In genomic region chr6:45710304-45710821, GRCh38 we compare ENCODE assay signal across 8 cellular contexts.
DNase-seq lines count a peak whose midpoint lies in the region; ATAC-seq and TF ChIP-seq lines count a peak whose summit lies in the region.

No MANE protein-coding gene starts in this region.

- intact Hi-C loops in Calu3 (cut with micrococcal nuclease; ENCODE audit: unreplicated experiment): loop anchor here (5.0 kb wide), 2 partner anchors 98 to 1053 kb away; no protein-coding TSS in a partner anchor

- no peak for TF ChIP-seq CTCF in Calu3 (IDR thresholded peaks at IDR 0.05; ENCODE audit: unreplicated experiment)
- no peak for TF ChIP-seq CTCF in osteocyte (IDR thresholded peaks at IDR 0.05)

- H3K4me3 Mint-ChIP-seq in Calu3 (ENCODE audit: low read depth, unreplicated experiment) (no peak overlapping the region), osteocyte (ENCODE audit: unreplicated experiment) (no peak overlapping the region)

- H3K36me3 Mint-ChIP-seq in Calu3 (ENCODE audit: insufficient read depth, unreplicated experiment) (no peaks in the 10 kb centered on the region), osteocyte (ENCODE audit: unreplicated experiment) (no peaks in the 10 kb centered on the region)

- ATAC-seq in GM21367 (IDR thresholded peaks at IDR 0.05; ENCODE audit: unreplicated experiment): peak; percentile 64
- peak; percentile 39 for ATAC-seq in HG03558 (IDR thresholded peaks at IDR 0.05; ENCODE audit: extremely low read depth, unreplicated experiment)

- H3K9me3 Mint-ChIP-seq in Calu3 (ENCODE audit: low read depth, unreplicated experiment) (no peaks in the 10 kb centered on the region), osteocyte (ENCODE audit: unreplicated experiment) (no peaks in the 10 kb centered on the region)

- H3K4me1 Mint-ChIP-seq in Calu3 (ENCODE audit: low read depth, unreplicated experiment) (peaks cover 23% of the 10 kb centered on the region), osteocyte (ENCODE audit: unreplicated experiment) (peaks cover 43% of the 10 kb centered on the region)

- peak; percentile 17 for DNase-seq in Calu3
- peak; percentile 91 for DNase-seq in activated CD8-positive, alpha-beta memory T cell treated with anti-CD3 and anti-CD28 coated beads, Interleukin-2, amount 50 U/mL, for 48 hours
- peak; percentile 86 for DNase-seq in osteocyte (ENCODE audit: extremely low spot score, unreplicated experiment)
- DNase-seq in germinal center (ENCODE audit: low spot score): no peak
- DNase-seq in SKM-1 treated with dmso at 0.1 percent for 144 hours (lab: John Stamatoyannopoulos, UW; ENCODE audit: unreplicated experiment): no peak
- DNase-seq in NCI-H1417 (lab: John Stamatoyannopoulos, UW): no peak

- H3K27ac Mint-ChIP-seq in Calu3 (ENCODE audit: unreplicated experiment) (no peak overlapping the region), osteocyte (ENCODE audit: unreplicated experiment) (peak overlapping the region; percentile 87)

- CTCF ChIA-PET in Calu3 (lab: Charles Lee): interaction anchor here (0.5 kb wide), 1 partner anchor 86 kb away, joined by 4 read pairs; no protein-coding TSS in a partner anchor

- BruUV-seq in Calu3 (replicated peaks; lab: Mats Ljungman, UMichigan): no TSS peak

- H3K27me3 Mint-ChIP-seq in Calu3 (ENCODE audit: unreplicated experiment) (no peaks in the 10 kb centered on the region), osteocyte (ENCODE audit: unreplicated experiment) (no peaks in the 10 kb centered on the region)

Comparison
In these comparisons a context has a peak if more than half of its experiments do, and no peak if none do; other contexts are left out.
1. DNase-seq: peak in Calu3 (single experiment), activated CD8-positive, alpha-beta memory T cell treated with anti-CD3 and anti-CD28 coated beads, Interleukin-2, amount 50 U/mL, for 48 hours (single experiment) and osteocyte (single experiment); none in germinal center (single experiment), SKM-1 treated with dmso at 0.1 percent for 144 hours (single experiment) and NCI-H1417 (0 of 3).